In the genomic region with DNA sequence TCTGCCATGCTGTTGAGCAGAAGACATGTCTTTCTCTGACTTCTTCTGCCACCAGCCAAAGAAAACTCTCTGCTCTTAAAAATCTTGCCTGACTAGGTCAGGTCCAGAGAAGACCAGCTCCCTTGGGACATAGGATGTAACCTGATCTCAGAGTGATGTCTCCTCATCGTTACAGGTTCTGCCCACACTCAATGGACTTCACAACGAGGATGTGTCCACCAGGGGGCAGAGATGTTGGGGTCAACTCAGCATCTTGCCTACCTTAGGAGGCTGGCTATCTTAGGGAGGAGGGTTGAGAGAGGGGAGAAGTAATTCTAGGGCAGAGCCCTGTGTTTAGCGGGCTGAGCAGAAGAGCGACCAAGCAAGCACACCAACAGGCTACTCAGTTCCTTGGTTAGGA, we compare ENCODE assay signal across 1 cellular context.
TF ChIP-seq lines count a peak whose summit lies in the region.

No MANE protein-coding gene starts in this region.

TF ChIP-seq in WTC11, 78 proteins besides CTCF, POLR2A, EP300 and RAD21 (continued from another document):
- TF ChIP-seq ATF2 (CRISPR knock-in tag; IDR thresholded peaks at IDR 0.05; ENCODE audit: borderline replicate concordance, low read depth) (no peak), MYBL2 (CRISPR knock-in tag; IDR thresholded peaks at IDR 0.05) (no peak), E2F4 (CRISPR knock-in tag; IDR thresholded peaks at IDR 0.05; ENCODE audit: borderline replicate concordance, low read depth) (no peak), ZBTB21 (CRISPR knock-in tag; IDR thresholded peaks at IDR 0.05; ENCODE audit: borderline replicate concordance) (no peak), ZNF219 (CRISPR knock-in tag; IDR thresholded peaks at IDR 0.05; ENCODE audit: borderline replicate concordance) (no peak), ZNF317 (CRISPR knock-in tag; IDR thresholded peaks at IDR 0.05; ENCODE audit: borderline replicate concordance, low read depth) (no peak)
